ENCODE assay signal across 8 cellular contexts in the genomic region with DNA sequence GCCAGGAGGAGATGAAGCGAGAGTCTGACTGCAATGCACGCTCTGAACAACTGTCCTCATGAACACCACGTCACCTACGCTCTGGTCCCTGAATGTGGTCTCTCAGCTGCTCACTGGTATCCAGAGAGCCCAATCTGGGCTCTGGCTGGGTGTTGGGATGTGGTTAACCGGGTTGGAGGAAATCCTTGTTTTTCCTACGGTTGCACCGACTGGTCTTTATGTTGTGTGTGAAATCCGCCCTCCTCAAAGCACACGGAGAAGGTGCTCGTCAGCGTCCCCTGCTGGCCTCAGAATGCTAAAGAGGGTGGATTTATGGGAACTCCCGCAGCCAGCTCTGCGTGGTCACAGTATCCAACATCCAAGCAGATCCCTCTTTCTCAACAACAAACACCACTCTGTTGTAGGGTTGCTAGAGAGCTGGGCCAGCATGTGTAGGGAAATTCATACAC. TPM values are rescaled to one million over a fixed set of nuclear protein-coding genes. Genes with fewer than 3 reads are reported as not detected.
DNase-seq lines count a peak whose midpoint lies in the region; ATAC-seq, FAIRE-seq and TF ChIP-seq lines count a peak whose summit lies in the region.

No MANE protein-coding gene starts in this region.

- peak in 1 of 2 donors; percentile 57 for ATAC-seq in upper lobe of left lung (ENCODE audit: low FRiP score in 2 of 2)

- H3K9ac ChIP-seq in kidney (ENCODE audit: low read length in 2 of 2), result no peak overlapping the region

- TF ChIP-seq EP300 in upper lobe of left lung (IDR thresholded peaks at IDR 0.05), result no peak

- no peaks in the 10 kb centered on the region for H3K36me3 ChIP-seq in kidney (ENCODE audit: control insufficient read depth in 1 of 2, insufficient read depth in 2 of 2, low read length in 2 of 2)
- H3K36me3 ChIP-seq in upper lobe of left lung, result no peaks in the 10 kb centered on the region

- WGBS in upper lobe of left lung, 2 donors, result 65 to 75% methylated on average over 7 to 13 of the region's 13 CpGs

- H3K27ac Mint-ChIP-seq in activated T-cell treated with anti-CD3 and anti-CD28 coated beads, Interleukin-2, amount 50 U/mL, for 24 hours, result no peak overlapping the region

- H3K27me3 ChIP-seq in upper lobe of left lung, result no peaks in the 10 kb centered on the region

- no peak for TF ChIP-seq POLR2A in upper lobe of left lung (IDR thresholded peaks at IDR 0.05)

- H3K4me3 Mint-ChIP-seq in activated T-cell treated with anti-CD3 and anti-CD28 coated beads, Interleukin-2, amount 50 U/mL, for 24 hours, result no peak overlapping the region

- no peaks in the 10 kb centered on the region for H3K9me3 Mint-ChIP-seq in activated T-cell treated with anti-CD3 and anti-CD28 coated beads, Interleukin-2, amount 50 U/mL, for 24 hours

- H3K4me1 ChIP-seq in kidney (ENCODE audit: control insufficient read depth in 1 of 2, insufficient read depth in 1 of 2, low read depth in 1 of 2, low read length in 2 of 2) (no peaks in the 10 kb centered on the region), upper lobe of left lung (peaks cover 0 to 4% (median 4%) of the 10 kb centered on the region in 4 donors)

- peaks cover 39% of the 10 kb centered on the region for H3K27me3 Mint-ChIP-seq in activated T-cell treated with anti-CD3 and anti-CD28 coated beads, Interleukin-2, amount 50 U/mL, for 24 hours

- no peaks in the 10 kb centered on the region for H3K36me3 Mint-ChIP-seq in activated T-cell treated with anti-CD3 and anti-CD28 coated beads, Interleukin-2, amount 50 U/mL, for 24 hours (ENCODE audit: low read depth)

- H3K9me3 ChIP-seq in kidney (ENCODE audit: control insufficient read depth in 1 of 2, low read length in 2 of 2) (no peaks in the 10 kb centered on the region), upper lobe of left lung (no peaks in the 10 kb centered on the region)

- intact Hi-C loops in kidney (cut with DNase I), result no loop called here

- H3K4me3 ChIP-seq in kidney (ENCODE audit: low read length in 2 of 2), result no peak overlapping the region
- no peak overlapping the region for H3K4me3 ChIP-seq in upper lobe of left lung

- FAIRE-seq in kidney (lab: Jason Lieb, UNC), result no peak

- DNase-seq in NCI-H446 (lab: John Stamatoyannopoulos, UW), result peak; percentile 35 to 53
- no peak for DNase-seq in NCI-H446 treated with DMSO at 0.1 percent for 48 hours (lab: John Stamatoyannopoulos, UW)
- DNase-seq in NCI-H748 (lab: John Stamatoyannopoulos, UW; ENCODE audit: unreplicated experiment), result peak; percentile 52
- DNase-seq in activated T-cell treated with anti-CD3 and anti-CD28 coated beads, Interleukin-2, amount 50 U/mL, for 24 hours, result peak; percentile 42
- DNase-seq in kidney, result no peak
- DNase-seq in upper lobe of left lung, result no peak
- no peak for DNase-seq in mucosa of gallbladder (ENCODE audit: low spot score)
- no peak for DNase-seq in ureter (ENCODE audit: low spot score)

- H3K27ac ChIP-seq in kidney (ENCODE audit: low read depth in 2 of 2, low read length in 2 of 2) (no peak overlapping the region), upper lobe of left lung (no peak overlapping the region)

- no peaks in the 10 kb centered on the region for H3K4me1 Mint-ChIP-seq in activated T-cell treated with anti-CD3 and anti-CD28 coated beads, Interleukin-2, amount 50 U/mL, for 24 hours (ENCODE audit: low read depth)

- TF ChIP-seq CTCF in kidney (IDR thresholded peaks at IDR 0.05; ENCODE audit: borderline replicate concordance, extremely low read depth, insufficient read depth), result peak; percentile 37
- TF ChIP-seq CTCF in upper lobe of left lung (IDR thresholded peaks at IDR 0.05), result peak; percentile 29 to 74 (median 66)

RNA-seq across cellular contexts. Expression of a gene that starts 51.8 kb away (rescaled TPM):
- 14.9 TPM for total RNA-seq in kidney
- 19.9 TPM for polyA plus RNA-seq in kidney (ENCODE audit: insufficient read depth, low read depth, low replicate concordance)
- 10 to 100 TPM; 17.8 to 64.5 (median 39.3) TPM for total RNA-seq in upper lobe of left lung
- 4.0 TPM for total RNA-seq in mucosa of gallbladder
- total RNA-seq in ureter, result 11.3 TPM

Comparison
In these comparisons a context has a peak if more than half of its experiments do, and no peak if none do; other contexts are left out.
1. DNase-seq: peak in NCI-H446 (2 of 2), NCI-H748 (single experiment) and activated T-cell treated with anti-CD3 and anti-CD28 coated beads, Interleukin-2, amount 50 U/mL, for 24 hours (single experiment); none in NCI-H446 treated with DMSO at 0.1 percent for 48 hours (single experiment), kidney (single experiment), upper lobe of left lung (0 of 2), mucosa of gallbladder (single experiment) and ureter (single experiment).